In the genomic region with DNA sequence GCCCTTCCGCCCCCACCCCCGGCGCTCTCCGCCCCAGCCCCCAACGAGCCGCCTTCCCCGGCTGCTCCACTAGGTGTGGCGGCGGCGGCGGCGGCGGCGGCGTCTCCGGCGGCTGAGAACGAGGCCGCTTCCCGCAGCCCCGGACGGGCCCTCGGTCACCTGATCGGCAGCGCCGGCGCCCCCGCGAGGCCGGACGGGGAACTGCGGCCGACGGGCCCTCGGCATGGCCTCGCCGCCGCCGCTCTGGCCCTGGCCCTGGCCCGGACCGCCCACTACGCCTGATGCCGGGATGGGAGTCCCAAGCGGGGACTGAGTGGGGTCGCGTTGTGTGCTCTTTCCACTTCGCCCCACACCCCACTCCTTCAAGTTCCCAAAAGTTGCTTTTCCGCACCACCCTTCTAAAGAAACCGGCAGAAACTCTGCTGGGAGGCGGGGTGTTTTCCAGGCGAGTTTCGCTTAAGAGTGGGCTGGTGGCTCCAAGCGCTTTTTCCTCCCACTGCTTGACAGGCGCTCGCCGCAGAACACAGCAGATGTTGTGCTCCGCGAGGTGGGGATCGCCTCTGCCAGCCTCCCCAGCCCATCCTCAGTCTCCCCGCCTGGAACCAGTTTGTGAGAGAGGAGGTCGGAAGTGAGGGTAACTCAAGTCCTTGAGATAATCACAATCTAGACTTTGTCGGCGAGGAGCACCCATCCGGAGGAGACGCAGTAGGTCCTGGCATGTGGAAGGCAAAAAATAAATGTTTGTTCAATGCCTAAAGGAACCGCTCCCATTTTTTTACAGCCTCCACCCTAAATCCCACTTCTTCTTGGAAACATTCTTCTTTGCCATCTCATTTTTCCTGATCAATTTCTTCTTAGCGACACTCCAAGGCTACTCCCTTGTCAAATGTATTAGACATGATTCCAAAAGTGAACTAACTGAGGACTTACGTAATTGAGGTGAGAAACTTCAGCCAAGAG, we compare ENCODE assay signal across 8 cellular contexts. TPM values are rescaled to one million over a fixed set of nuclear protein-coding genes. Genes with fewer than 3 reads are reported as not detected.
DNase-seq lines count a peak whose midpoint lies in the region; ATAC-seq and TF ChIP-seq lines count a peak whose summit lies in the region.

TSS of gene NCKAP1 (minus strand) at position 117 of the 960 bp plus-strand sequence. CDS start 358 bp downstream, outside the sequence.

- no peaks in the 10 kb centered on the region for H3K36me3 ChIP-seq in esophagus muscularis mucosa
- no peaks in the 10 kb centered on the region for H3K36me3 ChIP-seq in mucosa of rectum (ENCODE audit: control insufficient read depth in 2 of 2, insufficient read depth in 2 of 2, low read length in 2 of 2)

- TF ChIP-seq CTCF in esophagus muscularis mucosa (IDR thresholded peaks at IDR 0.05): peak; percentile 94 to 99 (median 97)

- DNase-seq in CD1c-positive myeloid dendritic cell (ENCODE audit: extremely low spot score): peak; percentile 76
- DNase-seq in OCI-M2 (lab: John Stamatoyannopoulos, UW; ENCODE audit: unreplicated experiment): peak; percentile 25
- DNase-seq in activated T-helper 1 cell treated with Interleukin-2 at 50 U/mL for 16 hours (ENCODE audit: low read depth): peak; percentile 76
- DNase-seq in esophagus muscularis mucosa (ENCODE audit: extremely low spot score): peak; percentile 95
- peak; percentile 76 for DNase-seq in stimulated activated CD8-positive, alpha-beta memory T cell treated with anti-CD3 and anti-CD28 coated beads, Interleukin-4, amount 100 ng/mL, for 24 hours (ENCODE audit: low read depth)

- H3K4me3 ChIP-seq in esophagus muscularis mucosa: peak within 1 kb of the TSS; percentile 87 to 95 (median 89)
- H3K4me3 ChIP-seq in mucosa of rectum (ENCODE audit: low read length in 2 of 2): peak within 1 kb of the TSS; percentile 73 to 87

- H3K27me3 ChIP-seq in esophagus muscularis mucosa: no peaks in the 10 kb centered on the region
- no peaks in the 10 kb centered on the region for H3K27me3 ChIP-seq in mucosa of rectum (ENCODE audit: control insufficient read depth in 2 of 2, insufficient read depth in 2 of 2, low read length in 2 of 2)

- no peaks in the 10 kb centered on the region for H3K9me3 ChIP-seq in esophagus muscularis mucosa
- no peaks in the 10 kb centered on the region for H3K9me3 ChIP-seq in mucosa of rectum (ENCODE audit: control insufficient read depth in 2 of 2, low read length in 2 of 2)

- WGBS in esophagus muscularis mucosa: 5% methylated on average over 25 of the region's 68 CpGs

- no peak for TF ChIP-seq POLR2A in esophagus muscularis mucosa (IDR thresholded peaks at IDR 0.05; ENCODE audit: low read depth)

- ATAC-seq in GM19372 (IDR thresholded peaks at IDR 0.05; ENCODE audit: low read depth, unreplicated experiment) (peak; percentile 56), HG03520 (IDR thresholded peaks at IDR 0.05; ENCODE audit: unreplicated experiment) (peak; percentile 68)

- H3K27ac ChIP-seq in esophagus muscularis mucosa (replicated peaks in 1 of 4) (peak within 1 kb of the TSS; percentile 97 to 99 (median 98)), mucosa of rectum (ENCODE audit: low read depth in 2 of 2, low read length in 2 of 2) (peak within 1 kb of the TSS; percentile 94 to 96)

- intact Hi-C loops in esophagus muscularis mucosa (cut with DNase I): loop anchor here (2.0 kb wide), 1 partner anchor 40 kb away; the partner anchor contains the start of gene DUSP19

- peak within 1 kb of the TSS; percentile 69 to 86 for H3K9ac ChIP-seq in mucosa of rectum (ENCODE audit: low read depth in 1 of 2, low read length in 2 of 2)

- no peak for TF ChIP-seq EP300 in esophagus muscularis mucosa (IDR thresholded peaks at IDR 0.05)

- peaks cover 25 to 47% (median 42%) of the 10 kb centered on the region in 4 donors for H3K4me1 ChIP-seq in esophagus muscularis mucosa
- H3K4me1 ChIP-seq in mucosa of rectum (ENCODE audit: control insufficient read depth in 2 of 2, insufficient read depth in 2 of 2, low read length in 2 of 2): peaks cover 11 to 17% of the 10 kb centered on the region in 2 donors

RNA-seq across cellular contexts. Expression of gene NCKAP1, which starts in this region (rescaled TPM):
- total RNA-seq in esophagus muscularis mucosa: 100 to 1,000 TPM; 210 to 288 (median 249) TPM

Comparison
In these comparisons a context has a peak if more than half of its experiments do, and no peak if none do; other contexts are left out.
1. Peak in every context shown above with its lines: DNase-seq, ATAC-seq, H3K4me3 ChIP-seq and H3K27ac ChIP-seq.
2. DNase-seq: peak in every context shown above with its lines; median percentile 95 in esophagus muscularis mucosa; 76 in CD1c-positive myeloid dendritic cell; 76 in activated T-helper 1 cell treated with Interleukin-2 at 50 U/mL for 16 hours; 76 in stimulated activated CD8-positive, alpha-beta memory T cell treated with anti-CD3 and anti-CD28 coated beads, Interleukin-4, amount 100 ng/mL, for 24 hours; 25 in OCI-M2.